Comparison of ENCODE assay signal across 14 cellular contexts in genomic region chr11:11290354-11290753, GRCh38.
DNase-seq lines count a peak whose midpoint lies in the region; ATAC-seq and TF ChIP-seq lines count a peak whose summit lies in the region.
"Had no signal": no experiment of that assay in that cellular context is flagged by ENCODE, and none has a peak within 500 bp of the region (broad histone marks: within the 10 kb centered on the region; RNA-seq: fewer than 3 reads in every experiment).

No MANE protein-coding gene starts in this region.

- no peaks in the 10 kb centered on the region for H3K9me3 Mint-ChIP-seq in dendritic cell treated with granulocyte-macrophage colony-stimulating factor and Interleukin-4, amounts not matched to agents 40 ng/mL and 50 ng/mL, for 4 days
- no peaks in the 10 kb centered on the region for H3K9me3 Mint-ChIP-seq in natural killer cell
- H3K9me3 Mint-ChIP-seq: CD8-positive, alpha-beta T cell had no signal

- H3K36me3 ChIP-seq in HEK293 (ENCODE audit: control insufficient read depth in 2 of 2, insufficient read depth in 1 of 2, low read length in 2 of 2) (no peaks in the 10 kb centered on the region), sigmoid colon (peaks cover 0 to 20% (median 0%) of the 10 kb centered on the region in 4 donors)
- H3K36me3 ChIP-seq: BLaER1 treated with 17β-estradiol and CSF1 and Interleukin-3, amounts not matched to agents 10 nM and 100 nM had no signal

- TF ChIP-seq CTCF in HEK293 (tag by site-specific recombination; IDR thresholded peaks at IDR 0.05) (no peak), sigmoid colon (IDR thresholded peaks at IDR 0.05) (no peak), natural killer cell (IDR thresholded peaks at IDR 0.05) (no peak)

- H3K4me1 Mint-ChIP-seq in dendritic cell treated with granulocyte-macrophage colony-stimulating factor and Interleukin-4, amounts not matched to agents 40 ng/mL and 50 ng/mL, for 4 days (ENCODE audit: low read depth), result peaks cover 52% of the 10 kb centered on the region
- no peaks in the 10 kb centered on the region for H3K4me1 Mint-ChIP-seq in natural killer cell
- H3K4me1 Mint-ChIP-seq: B cell had no signal

- intact Hi-C loops in dendritic cell treated with granulocyte-macrophage colony-stimulating factor and Interleukin-4, amounts not matched to agents 40 ng/mL and 50 ng/mL, for 4 days (cut with micrococcal nuclease), result no loop called here
- intact Hi-C loops in sigmoid colon (cut with DNase I) (no loop called here), natural killer cell (cut with micrococcal nuclease) (no loop called here)

- no peak overlapping the region for H3K27ac ChIP-seq in HEK293 (ENCODE audit: extremely low read depth, low read depth, low read length)
- H3K27ac ChIP-seq in sigmoid colon, result no peak overlapping the region
- H3K27ac ChIP-seq in substantia nigra (ENCODE audit: low read depth, low read length, poor library complexity, severe bottlenecking), result no peak overlapping the region
- no peak overlapping the region for H3K27ac ChIP-seq in caudate nucleus (ENCODE audit: low read depth, low read length)
- H3K27ac ChIP-seq: BLaER1 treated with 17β-estradiol and CSF1 and Interleukin-3, amounts not matched to agents 10 nM and 100 nM had no signal

- no peak for TF ChIP-seq POLR2A in sigmoid colon (IDR thresholded peaks at IDR 0.05)

- H3K4me3 Mint-ChIP-seq in dendritic cell treated with granulocyte-macrophage colony-stimulating factor and Interleukin-4, amounts not matched to agents 40 ng/mL and 50 ng/mL, for 4 days, result no peak overlapping the region
- H3K4me3 Mint-ChIP-seq in natural killer cell, result no peak overlapping the region
- H3K4me3 Mint-ChIP-seq: B cell; CD8-positive, alpha-beta T cell had no signal

- no peak overlapping the region for H3K4me3 ChIP-seq in HEK293 (ENCODE audit: low read depth, low read length)
- no peak overlapping the region for H3K4me3 ChIP-seq in sigmoid colon
- H3K4me3 ChIP-seq: BLaER1 treated with 17β-estradiol and CSF1 and Interleukin-3, amounts not matched to agents 10 nM and 100 nM had no signal

- POLR2A ChIA-PET in HEK293 (lab: Yijun Ruan, JAX), result no interaction called here

- WGBS in sigmoid colon, 2 donors, result 95 to 96% methylated on average over 4 of the region's 4 CpGs

- TF ChIP-seq EP300 in sigmoid colon (IDR thresholded peaks at IDR 0.05), result no peak

- no peaks in the 10 kb centered on the region for H3K27me3 ChIP-seq in sigmoid colon
- H3K27me3 ChIP-seq: BLaER1 treated with 17β-estradiol and CSF1 and Interleukin-3, amounts not matched to agents 10 nM and 100 nM had no signal

- CTCF ChIA-PET in HEK293 (lab: Yijun Ruan, JAX), result interaction anchor here (0.7 kb wide), 1 partner anchor 296 kb away, joined by 4 read pairs; no protein-coding TSS in a partner anchor

- ATAC-seq in natural killer cell, result no peak
- ATAC-seq: CD8-positive, alpha-beta T cell had no signal

- H3K36me3 Mint-ChIP-seq in dendritic cell treated with granulocyte-macrophage colony-stimulating factor and Interleukin-4, amounts not matched to agents 40 ng/mL and 50 ng/mL, for 4 days (ENCODE audit: low read depth), result peaks cover 96% of the 10 kb centered on the region
- H3K36me3 Mint-ChIP-seq in natural killer cell, result no peaks in the 10 kb centered on the region
- H3K36me3 Mint-ChIP-seq: CD8-positive, alpha-beta T cell had no signal

- DNase-seq in mesenteric fat pad (ENCODE audit: low spot score) (peak; percentile 65), sigmoid colon (peak; percentile 34), substantia nigra (lab: John Stamatoyannopoulos, UW) (no peak), caudate nucleus (lab: John Stamatoyannopoulos, UW) (no peak), natural killer cell (no peak)
- DNase-seq: Calu3; CD8-positive, alpha-beta T cell; GF-D8; GOT3; H7 had no signal

- H3K9me3 ChIP-seq in HEK293 (ENCODE audit: control insufficient read depth, insufficient read depth, low read depth, low read length), result no peaks in the 10 kb centered on the region
- no peaks in the 10 kb centered on the region for H3K9me3 ChIP-seq in sigmoid colon
- H3K9me3 ChIP-seq: BLaER1 treated with 17β-estradiol and CSF1 and Interleukin-3, amounts not matched to agents 10 nM and 100 nM had no signal

- peak overlapping the region; percentile 12 for H3K27ac Mint-ChIP-seq in dendritic cell treated with granulocyte-macrophage colony-stimulating factor and Interleukin-4, amounts not matched to agents 40 ng/mL and 50 ng/mL, for 4 days
- H3K27ac Mint-ChIP-seq in natural killer cell, result peak overlapping the region in 1 of 2 donors; percentile 19
- H3K27ac Mint-ChIP-seq: B cell; CD8-positive, alpha-beta T cell had no signal

- peaks cover 57% of the 10 kb centered on the region for H3K27me3 Mint-ChIP-seq in dendritic cell treated with granulocyte-macrophage colony-stimulating factor and Interleukin-4, amounts not matched to agents 40 ng/mL and 50 ng/mL, for 4 days
- H3K27me3 Mint-ChIP-seq in natural killer cell (ENCODE audit: low read depth in 2 of 2), result peaks cover 7% of the 10 kb centered on the region in 2 donors

- H3K4me1 ChIP-seq in HEK293 (ENCODE audit: control insufficient read depth, insufficient read depth, low read length), result no peaks in the 10 kb centered on the region
- H3K4me1 ChIP-seq in sigmoid colon, result peaks cover 0 to 12% (median 0%) of the 10 kb centered on the region in 4 donors

TF ChIP-seq in HEK293, 187 proteins besides CTCF, POLR2A, EP300 and RAD21:
- TF ChIP-seq, protein P1, sequence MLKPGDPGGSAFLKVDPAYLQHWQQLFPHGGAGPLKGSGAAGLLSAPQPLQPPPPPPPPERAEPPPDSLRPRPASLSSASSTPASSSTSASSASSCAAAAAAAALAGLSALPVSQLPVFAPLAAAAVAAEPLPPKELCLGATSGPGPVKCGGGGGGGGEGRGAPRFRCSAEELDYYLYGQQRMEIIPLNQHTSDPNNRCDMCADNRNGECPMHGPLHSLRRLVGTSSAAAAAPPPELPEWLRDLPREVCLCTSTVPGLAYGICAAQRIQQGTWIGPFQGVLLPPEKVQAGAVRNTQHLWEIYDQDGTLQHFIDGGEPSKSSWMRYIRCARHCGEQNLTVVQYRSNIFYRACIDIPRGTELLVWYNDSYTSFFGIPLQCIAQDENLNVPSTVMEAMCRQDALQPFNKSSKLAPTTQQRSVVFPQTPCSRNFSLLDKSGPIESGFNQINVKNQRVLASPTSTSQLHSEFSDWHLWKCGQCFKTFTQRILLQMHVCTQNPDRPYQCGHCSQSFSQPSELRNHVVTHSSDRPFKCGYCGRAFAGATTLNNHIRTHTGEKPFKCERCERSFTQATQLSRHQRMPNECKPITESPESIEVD (tag by site-specific recombination; IDR thresholded peaks at IDR 0.05), result no peak
- TF ChIP-seq ZIC2 (tag by site-specific recombination; IDR thresholded peaks at IDR 0.05), result peak; percentile 73
- TF ChIP-seq ZFP3 (tag by site-specific recombination; IDR thresholded peaks at IDR 0.05; ENCODE audit: low read depth), result no peak

Comparison
In these comparisons a context has a peak if more than half of its experiments do, and no peak if none do; other contexts are left out.
1. DNase-seq: peak in mesenteric fat pad (single experiment) and sigmoid colon (single experiment); none in substantia nigra (0 of 49), caudate nucleus (0 of 61) and natural killer cell (single experiment).